Comparison of ENCODE assay signal across 8 cellular contexts in the genomic region with DNA sequence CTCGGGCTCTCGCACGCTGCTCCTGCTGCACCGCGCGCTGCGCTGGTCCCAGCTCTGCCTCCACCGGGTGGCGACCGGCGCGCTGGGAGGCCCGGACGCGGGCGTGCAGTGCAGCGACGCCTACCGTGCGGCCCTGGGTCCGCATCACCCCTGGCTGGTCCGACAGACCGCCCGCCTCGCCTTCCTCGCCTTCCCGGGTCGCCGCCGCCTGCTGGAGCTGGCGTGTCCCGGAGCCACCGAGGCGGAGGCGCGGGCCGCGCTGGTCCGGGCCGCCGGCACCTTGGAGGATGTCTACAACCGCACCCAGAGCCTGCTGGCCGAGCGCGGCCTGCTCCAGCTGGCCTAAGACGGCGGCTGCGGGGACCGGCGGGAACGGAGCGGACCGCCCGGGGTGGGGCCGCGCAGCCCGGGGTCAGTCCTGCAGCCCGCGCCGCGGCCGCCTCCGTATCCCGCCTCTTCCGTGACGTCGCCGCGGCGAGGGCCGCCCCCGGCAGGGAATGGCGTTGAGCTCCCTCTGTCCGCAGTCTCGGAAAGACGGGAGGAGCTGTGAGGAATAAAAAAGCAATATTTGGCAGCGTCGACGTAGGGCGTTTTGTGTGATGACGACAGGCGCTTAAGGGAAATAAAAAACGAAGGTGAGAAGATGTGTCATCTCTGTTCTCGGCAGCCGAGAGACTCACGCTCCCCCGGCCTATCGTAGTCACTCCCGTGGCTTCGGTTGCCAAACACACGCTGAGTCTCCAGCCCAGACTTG. TPM values are rescaled to one million over a fixed set of nuclear protein-coding genes. Genes with fewer than 3 reads are reported as not detected.
DNase-seq lines count a peak whose midpoint lies in the region; ATAC-seq and TF ChIP-seq lines count a peak whose summit lies in the region.

No MANE protein-coding gene starts in this region.

- H3K27me3 Mint-ChIP-seq in activated naive CD4-positive, alpha-beta T cell treated with anti-CD3 and anti-CD28 coated beads, Interleukin-2, amount 50 U/mL, for 24 hours, result peaks cover 14% of the 10 kb centered on the region
- H3K27me3 Mint-ChIP-seq in glutamatergic neuron (ENCODE audit: unreplicated experiment), result peaks cover 10% of the 10 kb centered on the region
- peaks cover 3% of the 10 kb centered on the region for H3K27me3 Mint-ChIP-seq in osteocyte (ENCODE audit: unreplicated experiment)

- H3K9me3 ChIP-seq in thoracic aorta, result no peaks in the 10 kb centered on the region

- no peaks in the 10 kb centered on the region for H3K9me3 Mint-ChIP-seq in activated naive CD4-positive, alpha-beta T cell treated with anti-CD3 and anti-CD28 coated beads, Interleukin-2, amount 50 U/mL, for 24 hours
- H3K9me3 Mint-ChIP-seq in glutamatergic neuron (ENCODE audit: unreplicated experiment) (peaks cover 7% of the 10 kb centered on the region), osteocyte (ENCODE audit: unreplicated experiment) (no peaks in the 10 kb centered on the region)

- peak; percentile 88 for DNase-seq in ELF-1 (ENCODE audit: low read depth, low spot score)
- peak; percentile 92 for DNase-seq in LHCN-M2 (ENCODE audit: low read depth)
- DNase-seq in SK-MEL-5 (ENCODE audit: low read depth, low spot score), result peak; percentile 83
- peak; percentile 91 for DNase-seq in glutamatergic neuron
- DNase-seq in osteocyte (ENCODE audit: extremely low spot score, unreplicated experiment), result peak; percentile 93
- DNase-seq in thoracic aorta (ENCODE audit: low spot score), result peak; percentile 57

- peaks cover 22 to 42% of the 10 kb centered on the region in 2 donors for H3K4me1 ChIP-seq in thoracic aorta (ENCODE audit: control insufficient read depth in 1 of 2, low read depth in 2 of 2)

- no peaks in the 10 kb centered on the region for H3K36me3 ChIP-seq in thoracic aorta

- peak overlapping the region; percentile 89 to 97 for H3K27ac ChIP-seq in thoracic aorta

- no peaks in the 10 kb centered on the region for H3K27me3 ChIP-seq in thoracic aorta (replicated peaks; ENCODE audit: insufficient read depth)

- in situ Hi-C loops in SK-MEL-5 (cut with HindIII; ENCODE audit: low pct_unique_long_range_greater_than_20kb, low sequenced_read_pairs), result no loop called here

- TF ChIP-seq CTCF in glutamatergic neuron (IDR thresholded peaks at IDR 0.05; ENCODE audit: partially characterized antibody, unreplicated experiment), result peak; percentile 80
- peak; percentile 78 for TF ChIP-seq CTCF in osteocyte (IDR thresholded peaks at IDR 0.05)
- TF ChIP-seq CTCF in thoracic aorta (IDR thresholded peaks at IDR 0.05), result peak; percentile 77

- H3K36me3 Mint-ChIP-seq in activated naive CD4-positive, alpha-beta T cell treated with anti-CD3 and anti-CD28 coated beads, Interleukin-2, amount 50 U/mL, for 24 hours, result no peaks in the 10 kb centered on the region
- H3K36me3 Mint-ChIP-seq in glutamatergic neuron (ENCODE audit: unreplicated experiment), result no peaks in the 10 kb centered on the region
- no peaks in the 10 kb centered on the region for H3K36me3 Mint-ChIP-seq in osteocyte (ENCODE audit: unreplicated experiment)

- peak; percentile 68 for ATAC-seq in GM21786 (IDR thresholded peaks at IDR 0.05; ENCODE audit: unreplicated experiment)
- ATAC-seq in thoracic aorta (ENCODE audit: insufficient number of reproducible peaks, low FRiP score, low read depth), result peak; percentile 67

- peak overlapping the region; percentile 95 for H3K27ac Mint-ChIP-seq in activated naive CD4-positive, alpha-beta T cell treated with anti-CD3 and anti-CD28 coated beads, Interleukin-2, amount 50 U/mL, for 24 hours
- H3K27ac Mint-ChIP-seq in glutamatergic neuron (ENCODE audit: unreplicated experiment) (peak overlapping the region; percentile 90), osteocyte (ENCODE audit: unreplicated experiment) (peak overlapping the region; percentile 94)

- H3K4me3 Mint-ChIP-seq in activated naive CD4-positive, alpha-beta T cell treated with anti-CD3 and anti-CD28 coated beads, Interleukin-2, amount 50 U/mL, for 24 hours, result peak overlapping the region; percentile 90
- H3K4me3 Mint-ChIP-seq in glutamatergic neuron (ENCODE audit: unreplicated experiment), result peak overlapping the region; percentile 91
- H3K4me3 Mint-ChIP-seq in osteocyte (ENCODE audit: unreplicated experiment), result peak overlapping the region; percentile 87

- H3K4me1 Mint-ChIP-seq in activated naive CD4-positive, alpha-beta T cell treated with anti-CD3 and anti-CD28 coated beads, Interleukin-2, amount 50 U/mL, for 24 hours, result peaks cover 21% of the 10 kb centered on the region
- peaks cover 12% of the 10 kb centered on the region for H3K4me1 Mint-ChIP-seq in glutamatergic neuron (ENCODE audit: low read depth, unreplicated experiment)
- peaks cover 17% of the 10 kb centered on the region for H3K4me1 Mint-ChIP-seq in osteocyte (ENCODE audit: unreplicated experiment)

- H3K4me3 ChIP-seq in thoracic aorta, result peak overlapping the region; percentile 95

RNA-seq across cellular contexts. Expression of gene GLTPD2, which starts 1.4 kb away (rescaled TPM):
- not detected in 2 replicates for total RNA-seq in LHCN-M2 (2014; rRNA removed)
- 0.27 TPM for polyA plus RNA-seq in LHCN-M2 (2012)
- total RNA-seq in SK-MEL-5 (2014; rRNA removed; shearing (Covaris generic)), result not detected in 2 replicates
- not detected in 2 replicates for polyA plus RNA-seq in SK-MEL-5 (2015; cell fraction: cytosol; rRNA removed)
- polyA plus RNA-seq in SK-MEL-5 (2015; cell fraction: nucleus; rRNA removed), result not detected in 2 replicates
- not detected for total RNA-seq in glutamatergic neuron (ENCODE audit: unreplicated experiment)
- total RNA-seq in osteocyte, result not detected in 2 replicates
- not detected for total RNA-seq in thoracic aorta

RNA-seq across cellular contexts. Expression of gene VMO1, which starts 4.0 kb away (rescaled TPM):
- 0.17 and 0.38 TPM in 2 replicates for total RNA-seq in LHCN-M2 (2014; rRNA removed)
- 0.47 TPM for polyA plus RNA-seq in LHCN-M2 (2012)
- not detected in 2 replicates for total RNA-seq in SK-MEL-5 (2014; rRNA removed; shearing (Covaris generic))
- not detected in 2 replicates for polyA plus RNA-seq in SK-MEL-5 (2015; cell fraction: cytosol; rRNA removed)
- not detected in 2 replicates for polyA plus RNA-seq in SK-MEL-5 (2015; cell fraction: nucleus; rRNA removed)
- 2.5 TPM for total RNA-seq in glutamatergic neuron (ENCODE audit: unreplicated experiment)
- total RNA-seq in osteocyte, result 1.9 and 2.4 TPM in 2 replicates
- total RNA-seq in thoracic aorta, result 1 to 10 TPM; 5.9 to 8.3 TPM

RNA-seq across cellular contexts. Expression of gene PSMB6, which starts 5.8 kb away (rescaled TPM):
- 165 and 204 TPM in 2 replicates for total RNA-seq in LHCN-M2 (2014; rRNA removed)
- polyA plus RNA-seq in LHCN-M2 (2012), result 307 TPM
- 171 and 190 TPM in 2 replicates for total RNA-seq in SK-MEL-5 (2014; rRNA removed; shearing (Covaris generic))
- polyA plus RNA-seq in SK-MEL-5 (2015; cell fraction: cytosol; rRNA removed), result 145 and 177 TPM in 2 replicates
- 35.6 and 37.0 TPM in 2 replicates for polyA plus RNA-seq in SK-MEL-5 (2015; cell fraction: nucleus; rRNA removed)
- total RNA-seq in glutamatergic neuron (ENCODE audit: unreplicated experiment), result 128 TPM
- total RNA-seq in osteocyte, result 119 TPM in 2 replicates
- 100 to 1,000 TPM in 1 of 2 donors, 10 to 100 TPM in 1; 70.0 to 160 TPM for total RNA-seq in thoracic aorta

RNA-seq across cellular contexts. Expression of gene PLD2, which starts 16.8 kb away (rescaled TPM):
- 13.6 and 15.3 TPM in 2 replicates for total RNA-seq in LHCN-M2 (2014; rRNA removed)
- 11.7 TPM for polyA plus RNA-seq in LHCN-M2 (2012)
- 10.2 and 10.5 TPM in 2 replicates for total RNA-seq in SK-MEL-5 (2014; rRNA removed; shearing (Covaris generic))
- 11.5 and 16.9 TPM in 2 replicates for polyA plus RNA-seq in SK-MEL-5 (2015; cell fraction: cytosol; rRNA removed)
- polyA plus RNA-seq in SK-MEL-5 (2015; cell fraction: nucleus; rRNA removed), result 53.9 and 74.2 TPM in 2 replicates
- total RNA-seq in glutamatergic neuron (ENCODE audit: unreplicated experiment), result 61.4 TPM
- 49.3 and 52.2 TPM in 2 replicates for total RNA-seq in osteocyte
- 10 to 100 TPM; 38.3 to 75.3 TPM for total RNA-seq in thoracic aorta

Comparison
In these comparisons a context has a peak if more than half of its experiments do, and no peak if none do; other contexts are left out.
1. Peak in every context shown above with its lines: DNase-seq, ATAC-seq, H3K4me3 ChIP-seq and H3K27ac ChIP-seq.